In the genomic region with DNA sequence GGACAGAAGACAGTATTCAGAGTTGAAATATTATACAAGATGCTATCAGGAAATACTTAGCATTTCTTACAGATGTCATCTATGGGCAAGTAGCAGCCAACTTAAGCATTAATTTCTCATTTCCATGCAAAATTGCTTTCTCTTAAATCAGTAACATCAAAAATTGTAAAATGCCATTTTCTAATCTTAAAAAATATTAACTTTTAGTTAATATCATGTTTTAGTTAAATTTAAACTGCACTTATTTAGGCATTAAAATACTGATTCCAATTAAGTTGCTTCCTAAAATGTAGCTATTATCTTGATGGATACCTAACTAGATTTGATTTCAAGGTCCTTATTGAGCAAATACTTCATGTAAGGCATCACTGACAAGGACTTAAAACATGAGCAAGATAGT, we compare ENCODE assay signal across 29 cellular contexts. TPM values are rescaled to one million over a fixed set of nuclear protein-coding genes. Genes with fewer than 3 reads are reported as not detected.
DNase-seq lines count a peak whose midpoint lies in the region; FAIRE-seq and TF ChIP-seq lines count a peak whose summit lies in the region.
"Had no signal": no experiment of that assay in that cellular context is flagged by ENCODE, and none has a peak within 500 bp of the region (broad histone marks: within the 10 kb centered on the region; RNA-seq: fewer than 3 reads in every experiment).

No MANE protein-coding gene starts in this region.

- no peak for TF ChIP-seq POLR2A in H54 (IDR thresholded peaks at IDR 0.05; ENCODE audit: low read depth, low read length)

- H3K4me1 ChIP-seq in HUES6 (ENCODE audit: control insufficient read depth, insufficient read depth, low read length): no peaks in the 10 kb centered on the region; the same call in 1 of the 2 replicates
- H3K4me1 ChIP-seq: BE2C, BLaER1 had no signal

- peak overlapping the region; percentile 41; the same call in 1 of the 2 replicates for H3K27ac ChIP-seq in HUES6 (ENCODE audit: low read depth, low read length)
- H3K27ac ChIP-seq: BLaER1 had no signal

- H3K36me3 ChIP-seq in HUES6 (ENCODE audit: control insufficient read depth, insufficient read depth, low read length): peaks cover 85% of the 10 kb centered on the region

- H3K4me1 Mint-ChIP-seq in endothelial cell (ENCODE audit: unreplicated experiment): no peaks in the 10 kb centered on the region
- H3K4me1 Mint-ChIP-seq: CD14-positive monocyte had no signal

- no peaks in the 10 kb centered on the region for H3K27me3 ChIP-seq in HUES6 (ENCODE audit: control insufficient read depth, insufficient read depth, low read length)
- H3K27me3 ChIP-seq: BE2C, BLaER1 had no signal

- peaks cover 4% of the 10 kb centered on the region for H3K27me3 Mint-ChIP-seq in endothelial cell (ENCODE audit: unreplicated experiment)
- H3K27me3 Mint-ChIP-seq: CD4-positive, alpha-beta memory T cell; CD4-positive, CD25-positive, alpha-beta regulatory T cell; CD8-positive, alpha-beta memory T cell had no signal

- H3K9me3 Mint-ChIP-seq in endothelial cell (ENCODE audit: unreplicated experiment): no peaks in the 10 kb centered on the region

- H3K9me3 ChIP-seq in HUES6 (ENCODE audit: control insufficient read depth, insufficient read depth, low read depth, low read length): peaks cover 4% of the 10 kb centered on the region; the same call in 1 of the 2 replicates
- H3K9me3 ChIP-seq: BE2C had no signal

- peak; percentile 65 for FAIRE-seq in H54 (lab: Jason Lieb, UNC)
- FAIRE-seq: GM12878, GM12892, GM18507 had no signal

- peaks cover 72% of the 10 kb centered on the region for H3K36me3 Mint-ChIP-seq in endothelial cell (ENCODE audit: low read depth, unreplicated experiment)

- H3K9ac ChIP-seq in HUES6 (ENCODE audit: low read length): peak overlapping the region; percentile 12
- H3K9ac ChIP-seq: BLaER1 had no signal

- DNase-seq in H54 (ENCODE audit: insufficient read length, low spot score) (no peak), iris pigment epithelial cell (ENCODE audit: low read depth) (peak; percentile 8), endothelial cell (ENCODE audit: low spot score) (no peak), NCI-H526 treated with DMSO at 0.1 percent for 48 hours (lab: John Stamatoyannopoulos, UW) (no peak)
- no peak for DNase-seq in activated CD4-positive, CD25-positive, alpha-beta regulatory T cell (lab: John Stamatoyannopoulos, UW)
- DNase-seq: 8988T; ACHN; BE2C; C1 segment of cervical spinal cord; CD4-positive, alpha-beta memory T cell; CD4-positive, CD25-positive, alpha-beta regulatory T cell; CD8-positive, alpha-beta memory T cell; COR-L47; DMS 273 treated with DMSO at 0.1 percent for 48 hours; DMS153; DMS53; DMS79; DND-41; EL; GDM1 had no signal

- no peak overlapping the region; the same call in 1 of the 2 replicates for H3K4me3 ChIP-seq in HUES6 (ENCODE audit: low read depth, low read length)
- H3K4me3 ChIP-seq: GM12878 had no signal

- no peak overlapping the region for H3K27ac Mint-ChIP-seq in endothelial cell (ENCODE audit: unreplicated experiment)
- H3K27ac Mint-ChIP-seq: CD14-positive monocyte; CD4-positive, alpha-beta memory T cell; CD4-positive, CD25-positive, alpha-beta regulatory T cell had no signal

- H3K4me3 Mint-ChIP-seq in endothelial cell (ENCODE audit: unreplicated experiment): no peak overlapping the region
- H3K4me3 Mint-ChIP-seq: CD14-positive monocyte; CD4-positive, alpha-beta memory T cell; CD4-positive, CD25-positive, alpha-beta regulatory T cell; CD8-positive, alpha-beta memory T cell had no signal

- no peak for TF ChIP-seq CTCF in endothelial cell (IDR thresholded peaks at IDR 0.05; ENCODE audit: unreplicated experiment)

RNA-seq across cellular contexts. Expression of gene METTL21C, which starts 27.8 kb away (rescaled TPM):
- not detected for total RNA-seq in endothelial cell (ENCODE audit: unreplicated experiment)
- total RNA-seq: A673; CD4-positive, alpha-beta memory T cell; CD4-positive, CD25-positive, alpha-beta regulatory T cell; CD8-positive, alpha-beta memory T cell; Daoy; G401 had no signal
